Comparison of ENCODE assay signal across 13 cellular contexts in the genomic region with DNA sequence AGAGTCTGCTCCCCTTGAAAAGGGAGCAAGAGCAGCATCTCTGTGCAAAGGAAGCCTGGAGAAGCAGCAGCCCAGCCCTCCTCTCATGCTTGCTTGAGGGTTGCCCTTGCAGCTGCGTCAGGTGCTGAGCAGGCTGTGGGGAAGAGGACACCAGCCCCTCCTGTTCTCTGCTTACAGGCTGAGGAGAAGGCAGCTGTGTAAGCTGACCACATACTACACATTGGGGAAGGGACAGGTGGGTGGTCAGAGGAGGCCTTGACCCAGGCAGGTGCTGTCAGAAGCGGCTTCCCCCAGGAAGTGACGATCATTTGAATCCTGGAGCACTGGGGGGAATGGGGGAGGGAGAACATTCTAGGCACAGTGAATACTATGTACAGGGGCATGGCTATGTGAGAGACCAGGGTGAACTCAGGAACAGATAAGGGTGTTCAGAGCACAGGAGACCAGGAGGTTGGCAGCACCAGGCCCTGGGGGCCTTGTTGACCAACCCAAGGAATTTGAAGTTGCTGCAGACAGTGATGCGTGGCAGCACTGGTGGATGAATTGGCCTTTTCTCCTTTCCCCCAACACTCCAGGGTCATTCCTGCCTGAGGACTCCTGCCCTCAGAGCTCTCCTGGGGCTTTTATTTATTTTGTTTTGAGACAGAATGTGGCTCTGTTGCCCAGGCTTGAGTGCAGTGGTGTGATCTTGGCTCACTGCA. TPM values are rescaled to one million over a fixed set of nuclear protein-coding genes. Genes with fewer than 3 reads are reported as not detected.
DNase-seq lines count a peak whose midpoint lies in the region; ATAC-seq and TF ChIP-seq lines count a peak whose summit lies in the region.
"Had no signal": no experiment of that assay in that cellular context is flagged by ENCODE, and none has a peak within 500 bp of the region (broad histone marks: within the 10 kb centered on the region; RNA-seq: fewer than 3 reads in every experiment).

No MANE protein-coding gene starts in this region.

- peaks cover 17% of the 10 kb centered on the region for H3K4me1 Mint-ChIP-seq in activated T-helper 2 cell treated with anti-CD3 and anti-CD28 coated beads, Interferon-gamma antibody, Interleukin-2, Interleukin-4, amounts not matched to agents 10 μg/mL and 5 μg/mL and 100 μg/mL, durations not matched to agents 14 hours and 24 hours and 36 hours (ENCODE audit: low read depth)

- intact Hi-C loops in left ventricle myocardium inferior (cut with micrococcal nuclease): no loop called here
- intact Hi-C loops in upper lobe of right lung (cut with DNase I): no loop called here
- intact Hi-C loops in mammary epithelial cell (cut with micrococcal nuclease): no loop called here
- intact Hi-C loops in activated T-helper 2 cell treated with anti-CD3 and anti-CD28 coated beads, Interferon-gamma antibody, Interleukin-2, Interleukin-4, amounts not matched to agents 10 μg/mL and 5 μg/mL and 100 μg/mL, durations not matched to agents 14 hours and 24 hours and 36 hours (cut with micrococcal nuclease): loop anchor here (5.0 to 10.0 kb wide), 2 partner anchors 89 to 296 kb away; partner anchors contain the start of genes XRCC3 and ZFYVE21

- no peak overlapping the region for H3K9ac ChIP-seq in mammary epithelial cell (ENCODE audit: insufficient read depth, low read length)

- H3K27me3 Mint-ChIP-seq in activated T-helper 2 cell treated with anti-CD3 and anti-CD28 coated beads, Interferon-gamma antibody, Interleukin-2, Interleukin-4, amounts not matched to agents 10 μg/mL and 5 μg/mL and 100 μg/mL, durations not matched to agents 14 hours and 24 hours and 36 hours (ENCODE audit: low read depth): no peaks in the 10 kb centered on the region
- H3K27me3 Mint-ChIP-seq: activated naive CD8-positive, alpha-beta T cell treated with anti-CD3 and anti-CD28 coated beads, Interleukin-2, amount 50 U/mL, for 24 hours had no signal

- H3K9me3 Mint-ChIP-seq in activated T-helper 2 cell treated with anti-CD3 and anti-CD28 coated beads, Interferon-gamma antibody, Interleukin-2, Interleukin-4, amounts not matched to agents 10 μg/mL and 5 μg/mL and 100 μg/mL, durations not matched to agents 14 hours and 24 hours and 36 hours: no peaks in the 10 kb centered on the region
- H3K9me3 Mint-ChIP-seq: activated naive CD8-positive, alpha-beta T cell treated with anti-CD3 and anti-CD28 coated beads, Interleukin-2, amount 50 U/mL, for 24 hours had no signal

- no peak overlapping the region for H2AFZ ChIP-seq in mammary epithelial cell (ENCODE audit: low read depth, low read length)

- H3K4me2 ChIP-seq in mammary epithelial cell (ENCODE audit: insufficient read depth, low read depth, low read length): no peak overlapping the region

- CTCF ChIA-PET in mammary epithelial cell (lab: Charles Lee; ENCODE audit: low non-redundant PET): no interaction called here

- H3K36me3 ChIP-seq in left ventricle myocardium inferior (no peaks in the 10 kb centered on the region), right atrium auricular region (no peaks in the 10 kb centered on the region), upper lobe of right lung (no peaks in the 10 kb centered on the region), mammary epithelial cell (ENCODE audit: insufficient read depth, low read length) (no peaks in the 10 kb centered on the region)

- no peak overlapping the region for H3K27ac Mint-ChIP-seq in activated T-helper 2 cell treated with anti-CD3 and anti-CD28 coated beads, Interferon-gamma antibody, Interleukin-2, Interleukin-4, amounts not matched to agents 10 μg/mL and 5 μg/mL and 100 μg/mL, durations not matched to agents 14 hours and 24 hours and 36 hours

- H3K27ac ChIP-seq in left ventricle myocardium inferior (replicated peaks) (peak overlapping the region; percentile 76), right atrium auricular region (peak overlapping the region in 1 of 2 donors; percentile 31), epithelial cell of prostate (peak overlapping the region; percentile 98), upper lobe of right lung (peak overlapping the region; percentile 78), mammary epithelial cell (ENCODE audit: insufficient read depth, low read depth, low read length) (no peak overlapping the region)

- H3K4me3 Mint-ChIP-seq in activated T-helper 2 cell treated with anti-CD3 and anti-CD28 coated beads, Interferon-gamma antibody, Interleukin-2, Interleukin-4, amounts not matched to agents 10 μg/mL and 5 μg/mL and 100 μg/mL, durations not matched to agents 14 hours and 24 hours and 36 hours (ENCODE audit: low read depth): no peak overlapping the region

- H3K79me2 ChIP-seq in mammary epithelial cell (ENCODE audit: insufficient read depth, low read length): peaks cover 27% of the 10 kb centered on the region

- no peaks in the 10 kb centered on the region for H3K27me3 ChIP-seq in left ventricle myocardium inferior (ENCODE audit: low read depth)
- no peaks in the 10 kb centered on the region for H3K27me3 ChIP-seq in right atrium auricular region
- H3K27me3 ChIP-seq in upper lobe of right lung: no peaks in the 10 kb centered on the region
- H3K27me3 ChIP-seq in mammary epithelial cell (ENCODE audit: insufficient read depth, low read length): no peaks in the 10 kb centered on the region

- in situ Hi-C loops in mammary epithelial cell (cut with MboI; ENCODE audit: low sequenced_read_pairs in 2 of 2): no loop called here

- peaks cover 4% of the 10 kb centered on the region for H4K20me1 ChIP-seq in mammary epithelial cell (ENCODE audit: insufficient read depth, low read length)

- BruUV-seq in mammary epithelial cell (replicated peaks; lab: Mats Ljungman, UMichigan): no TSS peak

- DNase-seq in left ventricle myocardium inferior: no peak
- DNase-seq in right atrium auricular region (ENCODE audit: low spot score): no peak
- peak; percentile 65 for DNase-seq in NCI-H69 (lab: John Stamatoyannopoulos, UW)
- DNase-seq in epithelial cell of prostate (ENCODE audit: low read depth, low spot score): no peak
- no peak for DNase-seq in upper lobe of right lung
- DNase-seq in mammary epithelial cell: no peak
- no peak for DNase-seq in left lobe of liver (ENCODE audit: low spot score)
- DNase-seq in activated T-helper 2 cell treated with anti-CD3 and anti-CD28 coated beads, Interferon-gamma antibody, Interleukin-2, Interleukin-4, amounts not matched to agents 10 μg/mL and 5 μg/mL and 100 μg/mL, durations not matched to agents 14 hours and 24 hours and 36 hours (ENCODE audit: low spot score): no peak
- DNase-seq: activated CD4-positive, alpha-beta T cell treated with anti-CD3 and anti-CD28 coated beads for 1 hour; activated naive CD8-positive, alpha-beta T cell treated with anti-CD3 and anti-CD28 coated beads, Interleukin-2, amount 50 U/mL, for 24 hours; C1 segment of cervical spinal cord; NCI-H1436 had no signal

- TF ChIP-seq CTCF in left ventricle myocardium inferior (IDR thresholded peaks at IDR 0.05; ENCODE audit: borderline replicate concordance) (no peak), right atrium auricular region (IDR thresholded peaks at IDR 0.05) (no peak), upper lobe of right lung (IDR thresholded peaks at IDR 0.05) (no peak), mammary epithelial cell (conservative IDR thresholded peaks at IDR 0.05 in 1 of 2, IDR thresholded peaks at IDR 0.05 in 1 of 2; ENCODE audit: extremely low read depth in 1 of 2, insufficient read depth in 1 of 2, low read depth in 1 of 2, low read length in 2 of 2) (no peak)

- H3K4me3 ChIP-seq in left ventricle myocardium inferior (no peak overlapping the region), right atrium auricular region (no peak overlapping the region), upper lobe of right lung (no peak overlapping the region), mammary epithelial cell (replicated peaks in 1 of 3; ENCODE audit: insufficient read depth in 1 of 3, low read depth in 2 of 3, low read length in 3 of 3) (no peak overlapping the region)

- H3K4me1 ChIP-seq in left ventricle myocardium inferior (peaks cover 64% of the 10 kb centered on the region), right atrium auricular region (peaks cover 0 to 50% of the 10 kb centered on the region in 2 donors), upper lobe of right lung (peaks cover 52% of the 10 kb centered on the region), mammary epithelial cell (ENCODE audit: insufficient read depth, low read length) (peaks cover 39% of the 10 kb centered on the region)

- H3K36me3 Mint-ChIP-seq in activated T-helper 2 cell treated with anti-CD3 and anti-CD28 coated beads, Interferon-gamma antibody, Interleukin-2, Interleukin-4, amounts not matched to agents 10 μg/mL and 5 μg/mL and 100 μg/mL, durations not matched to agents 14 hours and 24 hours and 36 hours (ENCODE audit: low read depth): peaks cover 5% of the 10 kb centered on the region

- dilution Hi-C loops in mammary epithelial cell (cut with HindIII; ENCODE audit: low sequenced_read_pairs): no loop called here

- H3K9me3 ChIP-seq in left ventricle myocardium inferior (replicated peaks): no peaks in the 10 kb centered on the region
- no peaks in the 10 kb centered on the region for H3K9me3 ChIP-seq in right atrium auricular region
- H3K9me3 ChIP-seq in upper lobe of right lung: no peaks in the 10 kb centered on the region
- no peaks in the 10 kb centered on the region for H3K9me3 ChIP-seq in mammary epithelial cell (replicated peaks; ENCODE audit: insufficient read depth, low read length)

- 83% methylated on average over 4 of the region's 4 CpGs for WGBS in mammary epithelial cell (ENCODE audit: low coverage, missing lambda C conversion rate)

- no peak for ATAC-seq in upper lobe of right lung
- ATAC-seq in left lobe of liver: no peak
- ATAC-seq: activated naive CD8-positive, alpha-beta T cell treated with anti-CD3 and anti-CD28 coated beads, Interleukin-2, amount 50 U/mL, for 24 hours; Right ventricle myocardium inferior had no signal

RNA-seq across cellular contexts. Expression of gene KLC1, which starts 2.7 kb away (rescaled TPM):
- 137 TPM for total RNA-seq in left ventricle myocardium inferior
- total RNA-seq in right atrium auricular region: 100 to 1,000 TPM; 185 to 201 TPM
- total RNA-seq in upper lobe of right lung: 172 TPM
- total RNA-seq in mammary epithelial cell: 100 to 1,000 TPM; 216 to 237 TPM
- polyA plus RNA-seq in mammary epithelial cell: 102 TPM
- polyA minus RNA-seq in mammary epithelial cell: 142 TPM
- 56.6 TPM for total RNA-seq in left lobe of liver
- 161 and 169 TPM in 2 replicates for total RNA-seq in activated T-helper 2 cell treated with anti-CD3 and anti-CD28 coated beads, Interferon-gamma antibody, Interleukin-2, Interleukin-4, amounts not matched to agents 10 μg/mL and 5 μg/mL and 100 μg/mL, durations not matched to agents 14 hours and 24 hours and 36 hours
